ENCODE assay signal across 12 cellular contexts in genomic region chr14:68715032-68715924, GRCh38.
A peak's percentile ranks its signal among the peaks of the same experiment; 100 is the strongest.
DNase-seq lines count a peak whose midpoint lies in the region; ATAC-seq and TF ChIP-seq lines count a peak whose summit lies in the region.
"Had no signal": no experiment of that assay in that cellular context is flagged by ENCODE, and none has a peak within 500 bp of the region (broad histone marks: within the 10 kb centered on the region; RNA-seq: fewer than 3 reads in every experiment).

No MANE protein-coding gene starts in this region.

- H3K27me3 Mint-ChIP-seq in chondrocyte (ENCODE audit: low read depth), result no peaks in the 10 kb centered on the region
- no peaks in the 10 kb centered on the region for H3K27me3 Mint-ChIP-seq in naive thymus-derived CD4-positive, alpha-beta T cell

- TF ChIP-seq CTCF in chondrocyte (IDR thresholded peaks at IDR 0.05), result peak; percentile 40

- intact Hi-C loops in naive thymus-derived CD4-positive, alpha-beta T cell (cut with micrococcal nuclease), result loop anchor here in 1 of 2 donors (5.0 kb wide), 1 partner anchor 72 kb away; no protein-coding TSS in a partner anchor

- no peaks in the 10 kb centered on the region for H3K36me3 Mint-ChIP-seq in chondrocyte (ENCODE audit: low read depth)
- peaks cover 0 to 9% (median 0%) of the 10 kb centered on the region in 5 donors for H3K36me3 Mint-ChIP-seq in naive thymus-derived CD4-positive, alpha-beta T cell

- no peaks in the 10 kb centered on the region for H3K9me3 ChIP-seq in naive thymus-derived CD4-positive, alpha-beta T cell (ENCODE audit: control insufficient read depth in 2 of 3, low read length in 3 of 3)
- H3K9me3 ChIP-seq: suprapubic skin had no signal

- peaks cover 7% of the 10 kb centered on the region for H3K4me1 Mint-ChIP-seq in chondrocyte (ENCODE audit: low read depth)
- H3K4me1 Mint-ChIP-seq in naive thymus-derived CD4-positive, alpha-beta T cell, result peaks cover 28 to 55% (median 50%) of the 10 kb centered on the region in 7 donors

- no peak overlapping the region for H3K27ac ChIP-seq in naive thymus-derived CD4-positive, alpha-beta T cell (ENCODE audit: low read depth, low read length)
- H3K27ac ChIP-seq: epithelial cell of prostate, suprapubic skin had no signal

- no peak overlapping the region for H3K4me3 ChIP-seq in Jurkat, Clone E6-1 (ENCODE audit: low read length)
- no peak overlapping the region for H3K4me3 ChIP-seq in naive thymus-derived CD4-positive, alpha-beta T cell (ENCODE audit: low read length)
- H3K4me3 ChIP-seq: lung, suprapubic skin had no signal

- DNase-seq in EL (peak; percentile 58), chondrocyte (ENCODE audit: low spot score) (no peak), GM19240 (ENCODE audit: insufficient read length, low spot score) (no peak)
- peak; percentile 17 for DNase-seq in Jurkat, Clone E6-1 (ENCODE audit: low read depth, low spot score)
- no peak for DNase-seq in naive thymus-derived CD4-positive, alpha-beta T cell
- DNase-seq in activated CD8-positive, alpha-beta memory T cell treated with anti-CD3 and anti-CD28 coated beads for 24 hours, result no peak
- DNase-seq: NCI-H1436 treated with DMSO at 0.1 percent for 48 hours, SHP77 treated with DMSO at 0.1 percent for 48 hours had no signal

- H3K4me3 Mint-ChIP-seq in chondrocyte (ENCODE audit: unreplicated experiment), result no peak overlapping the region
- no peak overlapping the region for H3K4me3 Mint-ChIP-seq in naive thymus-derived CD4-positive, alpha-beta T cell

- H3K9me3 Mint-ChIP-seq in chondrocyte (ENCODE audit: low read depth), result peaks cover 3% of the 10 kb centered on the region
- H3K9me3 Mint-ChIP-seq in naive thymus-derived CD4-positive, alpha-beta T cell, result peaks cover 0 to 8% (median 1%) of the 10 kb centered on the region in 11 donors

- peak; percentile 68 for ATAC-seq in naive thymus-derived CD4-positive, alpha-beta T cell
- no peak for ATAC-seq in GM19452 (IDR thresholded peaks at IDR 0.05; ENCODE audit: unreplicated experiment)

- POLR2A ChIA-PET in naive thymus-derived CD4-positive, alpha-beta T cell (lab: Charles Lee), result interaction anchor here (0.7 kb wide), 1 partner anchor 30 kb away, joined by 3 read pairs; no protein-coding TSS in a partner anchor

- CTCF ChIA-PET in naive thymus-derived CD4-positive, alpha-beta T cell (lab: Charles Lee), result no interaction called here

- no peaks in the 10 kb centered on the region for H3K36me3 ChIP-seq in naive thymus-derived CD4-positive, alpha-beta T cell (ENCODE audit: control insufficient read depth in 2 of 3, insufficient read depth in 3 of 3, low read length in 3 of 3)
- H3K36me3 ChIP-seq: suprapubic skin had no signal

- H3K27me3 ChIP-seq in naive thymus-derived CD4-positive, alpha-beta T cell (ENCODE audit: control insufficient read depth in 2 of 2, insufficient read depth in 2 of 2, low read length in 2 of 2), result no peaks in the 10 kb centered on the region
- H3K27me3 ChIP-seq: suprapubic skin had no signal

- H3K27ac Mint-ChIP-seq in chondrocyte (ENCODE audit: unreplicated experiment), result no peak overlapping the region
- H3K27ac Mint-ChIP-seq in naive thymus-derived CD4-positive, alpha-beta T cell, result peak overlapping the region in 2 of 9 donors; percentile 23 to 36

- H3K4me1 ChIP-seq in naive thymus-derived CD4-positive, alpha-beta T cell (ENCODE audit: control insufficient read depth in 2 of 2, insufficient read depth in 2 of 2, low read length in 2 of 2), result peaks cover 24 to 35% of the 10 kb centered on the region in 2 donors

Comparison
In these comparisons a context has a peak if more than half of its experiments do, and no peak if none do; other contexts are left out.
1. DNase-seq: peak in EL (single experiment) and Jurkat, Clone E6-1 (single experiment); none in chondrocyte (single experiment), naive thymus-derived CD4-positive, alpha-beta T cell (0 of 9), activated CD8-positive, alpha-beta memory T cell treated with anti-CD3 and anti-CD28 coated beads for 24 hours (single experiment) and GM19240 (single experiment).